Comparison of ENCODE assay signal across 8 cellular contexts in genomic region chr6:72616406-72617015, GRCh38. TPM values are rescaled to one million over a fixed set of nuclear protein-coding genes. Genes with fewer than 3 reads are reported as not detected.
DNase-seq lines count a peak whose midpoint lies in the region; ATAC-seq, FAIRE-seq and TF ChIP-seq lines count a peak whose summit lies in the region.

No MANE protein-coding gene starts in this region.

- no peak overlapping the region for H2BK120ac ChIP-seq in H9 (ENCODE audit: low read depth, low read length, poor library complexity, severe bottlenecking)

- peak; percentile 23 for FAIRE-seq in TTC549 (lab: Jason Lieb, UNC)

- peaks cover 17 to 18% of the 10 kb centered on the region in 2 experiments for H3K4me1 Mint-ChIP-seq in H9
- peaks cover 31% of the 10 kb centered on the region for H3K4me1 Mint-ChIP-seq in stimulated activated effector memory CD8-positive, alpha-beta T cell treated with anti-CD3 and anti-CD28 coated beads, Interleukin-12 subunit alpha, Interleukin-12 subunit beta, amount 100 ng/mL, for 72 hours

- no peaks in the 10 kb centered on the region for H3K36me3 Mint-ChIP-seq in H9 (ENCODE audit: insufficient read depth in 1 of 3, low read depth in 3 of 3)
- peaks cover 6% of the 10 kb centered on the region for H3K36me3 Mint-ChIP-seq in stimulated activated effector memory CD8-positive, alpha-beta T cell treated with anti-CD3 and anti-CD28 coated beads, Interleukin-12 subunit alpha, Interleukin-12 subunit beta, amount 100 ng/mL, for 72 hours

- peaks cover 17% of the 10 kb centered on the region for H3K27me3 ChIP-seq in H9 (ENCODE audit: insufficient read depth, low read length)

- H4K20me1 ChIP-seq in H9 (ENCODE audit: control insufficient read depth, insufficient read depth, insufficient read length), result no peaks in the 10 kb centered on the region

- H3K79me1 ChIP-seq in H9 (ENCODE audit: insufficient read depth, low read depth, low read length, poor library complexity, severe bottlenecking), result no peaks in the 10 kb centered on the region

- H3K4ac ChIP-seq in H9 (ENCODE audit: low read depth, low read length), result no peak overlapping the region

- no peak overlapping the region for H2AK5ac ChIP-seq in H9 (ENCODE audit: insufficient read length, low read length)

- H3K14ac ChIP-seq in H9 (ENCODE audit: insufficient read depth, low read length), result no peak overlapping the region

- no peak overlapping the region for H3K9ac ChIP-seq in H9 (ENCODE audit: extremely low read depth, insufficient read length, low read length)

- no peaks in the 10 kb centered on the region for H3K4me1 ChIP-seq in H9 (ENCODE audit: insufficient read depth, low read length)

- no peak overlapping the region for H3T11ph ChIP-seq in H9 (ENCODE audit: low read length)

- ATAC-seq in GM21447 (IDR thresholded peaks at IDR 0.05; ENCODE audit: unreplicated experiment) (no peak), HG03025 (IDR thresholded peaks at IDR 0.05; ENCODE audit: low FRiP score, unreplicated experiment) (no peak), GM18858 (IDR thresholded peaks at IDR 0.05; ENCODE audit: unreplicated experiment) (no peak)
- ATAC-seq in stimulated activated effector memory CD8-positive, alpha-beta T cell treated with anti-CD3 and anti-CD28 coated beads, Interleukin-12 subunit alpha, Interleukin-12 subunit beta, amount 100 ng/mL, for 72 hours, result no peak

- no peaks in the 10 kb centered on the region for H3K79me2 ChIP-seq in H9 (ENCODE audit: insufficient read depth, low read length)

- no peak overlapping the region for H3K27ac ChIP-seq in H9 (ENCODE audit: insufficient read length, low read depth, low read length)

- no peak overlapping the region for H3K18ac ChIP-seq in H9 (ENCODE audit: insufficient read length, low read depth, low read length)

- H3K27me3 Mint-ChIP-seq in H9 (ENCODE audit: low read depth), result peaks cover 44% of the 10 kb centered on the region

- H3K56ac ChIP-seq in H9 (ENCODE audit: insufficient read length, low read depth, low read length), result no peak overlapping the region

- H3K9me3 Mint-ChIP-seq in H9, result no peaks in the 10 kb centered on the region
- no peaks in the 10 kb centered on the region for H3K9me3 Mint-ChIP-seq in stimulated activated effector memory CD8-positive, alpha-beta T cell treated with anti-CD3 and anti-CD28 coated beads, Interleukin-12 subunit alpha, Interleukin-12 subunit beta, amount 100 ng/mL, for 72 hours

- H4K8ac ChIP-seq in H9 (replicated peaks; ENCODE audit: insufficient read length, low read depth, low read length), result no peak overlapping the region

- no peak overlapping the region for H3K4me2 ChIP-seq in H9 (ENCODE audit: insufficient read depth, insufficient read length, low read length)

- WGBS in H9 (ENCODE audit: extremely low coverage, insufficient read length, low lambda C conversion rate), result no CpG with 5 or more reads among the region's 3 CpGs

- H3K9me3 ChIP-seq in H9 (ENCODE audit: control insufficient read depth, low read depth, low read length), result no peaks in the 10 kb centered on the region

- DNase-seq in CD1c-positive myeloid dendritic cell (ENCODE audit: extremely low spot score) (peak; percentile 61), H9 (no peak), iPS-NIHi7 (ENCODE audit: extremely low spot score) (peak; percentile 14)
- DNase-seq in stimulated activated effector memory CD8-positive, alpha-beta T cell treated with anti-CD3 and anti-CD28 coated beads, Interleukin-12 subunit alpha, Interleukin-12 subunit beta, amount 100 ng/mL, for 72 hours (ENCODE audit: low spot score in 2 of 2), result no peak

- no peak overlapping the region for H4K91ac ChIP-seq in H9 (ENCODE audit: insufficient read length, low read depth, low read length)

- H2BK15ac ChIP-seq in H9 (ENCODE audit: low read depth, low read length), result no peak overlapping the region

- no peak overlapping the region for H2AFZ ChIP-seq in H9 (ENCODE audit: low read length)

- H2BK5ac ChIP-seq in H9 (ENCODE audit: insufficient read length, low read length), result no peak overlapping the region

- H2BK20ac ChIP-seq in H9 (ENCODE audit: low read depth, low read length, poor library complexity, severe bottlenecking), result no peak overlapping the region

- no peak overlapping the region for H3K27ac Mint-ChIP-seq in H9
- H3K27ac Mint-ChIP-seq in stimulated activated effector memory CD8-positive, alpha-beta T cell treated with anti-CD3 and anti-CD28 coated beads, Interleukin-12 subunit alpha, Interleukin-12 subunit beta, amount 100 ng/mL, for 72 hours, result no peak overlapping the region

- H3K23ac ChIP-seq in H9 (ENCODE audit: insufficient read length, low read depth, low read length), result no peak overlapping the region

- no peak overlapping the region for H2BK12ac ChIP-seq in H9 (ENCODE audit: insufficient read length, low read depth, low read length)

- no peak overlapping the region for H4K5ac ChIP-seq in H9 (ENCODE audit: insufficient read length, low read depth, low read length)

- H3K23me2 ChIP-seq in H9 (ENCODE audit: insufficient read length, low read depth, low read length, poor library complexity, severe bottlenecking), result peaks cover 13% of the 10 kb centered on the region

- no peak overlapping the region for H3K4me3 Mint-ChIP-seq in H9
- H3K4me3 Mint-ChIP-seq in stimulated activated effector memory CD8-positive, alpha-beta T cell treated with anti-CD3 and anti-CD28 coated beads, Interleukin-12 subunit alpha, Interleukin-12 subunit beta, amount 100 ng/mL, for 72 hours, result no peak overlapping the region

- peak; percentile 69 for TF ChIP-seq CTCF in H9 (conservative IDR thresholded peaks at IDR 0.05)

RNA-seq across cellular contexts. Expression of gene KCNQ5, which starts 5.4 kb away (rescaled TPM):
- 0.07 and 0.15 TPM in 2 replicates for total RNA-seq in H9 (2021)

Comparison
In these comparisons a context has a peak if more than half of its experiments do, and no peak if none do; other contexts are left out.
1. DNase-seq: peak in CD1c-positive myeloid dendritic cell (single experiment) and iPS-NIHi7 (single experiment); none in H9 (single experiment) and stimulated activated effector memory CD8-positive, alpha-beta T cell treated with anti-CD3 and anti-CD28 coated beads, Interleukin-12 subunit alpha, Interleukin-12 subunit beta, amount 100 ng/mL, for 72 hours (0 of 2).